Comparison of ENCODE assay signal across 1 cellular context in genomic region chr6:42781811-42782688, GRCh38.
TF ChIP-seq lines count a peak whose summit lies in the region.

BICRAL (plus strand) TSS chr6:42782052; CDS start chr6:42822023, 39,971 bp downstream.

TF ChIP-seq in HepG2, 621 proteins besides CTCF, POLR2A, EP300 and RAD21 (continued from another document and continues in another):
- TF ChIP-seq ZBTB37 (CRISPR knock-in tag; IDR thresholded peaks at IDR 0.05) (no peak), CREB3 (CRISPR knock-in tag; IDR thresholded peaks at IDR 0.05) (no peak), AGO2 (optimal IDR thresholded peaks at IDR 0.05; ENCODE audit: low read depth, low read length) (peak; percentile 67), MIXL1 (CRISPR knock-in tag; IDR thresholded peaks at IDR 0.05) (no peak), MAX (IDR thresholded peaks at IDR 0.05) (peak; percentile 55), ATF4 (CRISPR knock-in tag; IDR thresholded peaks at IDR 0.05) (peak in 1 of 2 experiments; percentile 29; a peak in 1 of 4 replicates), MYC (CRISPR knock-in tag; IDR thresholded peaks at IDR 0.05; ENCODE audit: borderline replicate concordance) (0 out of 2 replicates have a peak, but pooled peaks have one; percentile 29), ZSCAN22 (CRISPR knock-in tag; IDR thresholded peaks at IDR 0.05) (no peak), ZNF251 (CRISPR knock-in tag; IDR thresholded peaks at IDR 0.05) (no peak), SIX1 (CRISPR knock-in tag; IDR thresholded peaks at IDR 0.05; ENCODE audit: borderline replicate concordance) (peak; percentile 84; the same call in 1 of the 2 replicates), BCL3 (CRISPR knock-in tag; IDR thresholded peaks at IDR 0.05) (no peak), TEAD2 (CRISPR knock-in tag; IDR thresholded peaks at IDR 0.05) (no peak), ZXDC (CRISPR knock-in tag; IDR thresholded peaks at IDR 0.05) (peak; percentile 99), ZNF547 (CRISPR knock-in tag; IDR thresholded peaks at IDR 0.05) (no peak), CREB1 (IDR thresholded peaks at IDR 0.05) (no peak), CREB1 (CRISPR knock-in tag; IDR thresholded peaks at IDR 0.05) (0 out of 2 replicates have a peak, but pooled peaks have one; percentile 31), ZNF333 (CRISPR knock-in tag; IDR thresholded peaks at IDR 0.05; ENCODE audit: borderline replicate concordance) (0 out of 2 replicates have a peak, but pooled peaks have one; percentile 11), KLF9 (CRISPR knock-in tag; IDR thresholded peaks at IDR 0.05; ENCODE audit: low read depth) (no peak), PATZ1 (CRISPR knock-in tag; IDR thresholded peaks at IDR 0.05) (peak; percentile 78), POLR2AphosphoS5 (IDR thresholded peaks at IDR 0.05; ENCODE audit: low read depth, low read length) (peak; percentile 46), ZNF737 (CRISPR knock-in tag; IDR thresholded peaks at IDR 0.05; ENCODE audit: borderline replicate concordance) (no peak), HNRNPLL (IDR thresholded peaks at IDR 0.05; ENCODE audit: low read depth, low read length, poor library complexity, severe bottlenecking) (peak; percentile 27), BRF2 (CRISPR knock-in tag; IDR thresholded peaks at IDR 0.05) (no peak), MXI1 (IDR thresholded peaks at IDR 0.05; ENCODE audit: borderline replicate concordance, low read depth, low read length) (peak; percentile 18; the same call in 1 of the 3 replicates), LCORL (IDR thresholded peaks at IDR 0.05) (no peak), LCORL (CRISPR knock-in tag; IDR thresholded peaks at IDR 0.05) (0 out of 2 replicates have a peak, but pooled peaks have one; percentile 27), KDM1A (CRISPR knock-in tag; IDR thresholded peaks at IDR 0.05) (no peak), ZNF382 (CRISPR knock-in tag; IDR thresholded peaks at IDR 0.05; ENCODE audit: borderline replicate concordance) (no peak), SIN3B (IDR thresholded peaks at IDR 0.05; ENCODE audit: low read length) (no peak), ZNF740 (CRISPR knock-in tag; IDR thresholded peaks at IDR 0.05) (peak; percentile 9; the same call in 1 of the 2 replicates), ZNF513 (CRISPR knock-in tag; conservative IDR thresholded peaks at IDR 0.05) (no peak), RBFOX2 (IDR thresholded peaks at IDR 0.05; ENCODE audit: low read depth, low read length) (peak; percentile 71), HOXA3 (CRISPR knock-in tag; IDR thresholded peaks at IDR 0.05) (no peak), SAFB2 (CRISPR knock-in tag; IDR thresholded peaks at IDR 0.05; ENCODE audit: borderline replicate concordance, low read depth) (no peak), SIN3A (IDR thresholded peaks at IDR 0.05; ENCODE audit: borderline replicate concordance, low read depth, low read length) (peak; percentile 43; the same call in 1 of the 2 replicates), NR2F2 (IDR thresholded peaks at IDR 0.05; ENCODE audit: borderline replicate concordance, low read depth) (no peak), HMG20B (CRISPR knock-in tag; conservative IDR thresholded peaks at IDR 0.05) (no peak), PHF21A (CRISPR knock-in tag; IDR thresholded peaks at IDR 0.05) (0 out of 2 replicates have a peak, but pooled peaks have one; percentile 7), MTF2 (CRISPR knock-in tag; IDR thresholded peaks at IDR 0.05; ENCODE audit: borderline replicate concordance) (no peak), POLR2G (IDR thresholded peaks at IDR 0.05; ENCODE audit: low read depth, low read length) (peak; percentile 76), ZNF512B (CRISPR knock-in tag; IDR thresholded peaks at IDR 0.05; ENCODE audit: borderline replicate concordance) (no peak), CBFB (CRISPR knock-in tag; IDR thresholded peaks at IDR 0.05) (no peak), ZBTB14 (CRISPR knock-in tag; IDR thresholded peaks at IDR 0.05) (peak; percentile 28; the same call in 1 of the 2 replicates), YY1 (IDR thresholded peaks at IDR 0.05; ENCODE audit: insufficient read depth, insufficient replicate concordance, low read depth, low read length) (peak; percentile 56)
